ENCODE assay signal across 2 cellular contexts in the genomic region with DNA sequence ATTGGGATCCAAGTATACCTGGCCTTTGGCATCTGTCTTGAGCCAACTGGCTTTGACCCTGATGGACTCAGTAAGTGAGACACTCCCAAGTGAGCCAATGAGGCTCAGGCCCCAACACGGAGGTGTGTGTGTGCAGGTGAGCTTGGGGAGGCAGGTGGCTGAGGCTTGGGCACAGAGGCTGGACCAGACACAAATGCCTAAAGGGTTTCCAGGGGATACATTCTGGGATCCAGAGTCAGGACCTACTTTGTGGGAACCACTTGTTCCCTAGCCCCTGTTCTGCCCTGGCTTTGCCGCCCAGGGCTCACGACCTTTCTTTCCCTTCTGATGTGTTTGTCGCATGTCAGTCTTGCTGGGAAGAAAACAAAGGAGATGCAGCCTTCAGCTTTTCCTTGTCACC. TPM values are rescaled to one million over a fixed set of nuclear protein-coding genes. Genes with fewer than 3 reads are reported as not detected.
"Had no signal": no experiment of that assay in that cellular context is flagged by ENCODE, and none has a peak within 500 bp of the region (broad histone marks: within the 10 kb centered on the region; RNA-seq: fewer than 3 reads in every experiment).

No MANE protein-coding gene starts in this region.

RNA-seq across cellular contexts. Expression of gene KCNJ12, which starts 34.9 kb away (rescaled TPM):
- total RNA-seq: naive thymus-derived CD8-positive, alpha-beta T cell; natural killer cell treated with Interleukin-12 subunit alpha and Interleukin-12 subunit beta and Interleukin-15 and Interleukin-18, amount 100 ng/mL, for 72 hours had no signal
